In the genomic region with DNA sequence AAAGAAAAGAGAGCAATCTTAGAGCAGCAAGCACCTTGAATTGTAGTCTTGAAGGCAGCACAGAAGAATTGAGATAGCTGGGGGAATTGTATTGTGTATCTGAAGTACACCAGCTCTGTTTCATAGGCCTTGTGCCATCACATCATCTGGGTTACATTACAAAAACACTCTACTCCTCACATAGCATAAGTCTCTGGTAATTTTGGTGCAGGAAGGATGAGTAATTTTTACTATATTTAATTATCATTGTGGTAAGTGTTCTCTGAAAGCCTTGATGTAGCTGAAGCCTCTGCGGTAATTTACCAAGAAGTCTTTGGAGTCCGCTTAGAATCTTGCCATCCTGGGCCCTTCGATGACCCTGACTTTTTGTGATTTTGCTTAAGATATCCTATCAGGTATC, we compare ENCODE assay signal across 16 cellular contexts.
"Had no signal": no experiment of that assay in that cellular context is flagged by ENCODE, and none has a peak within 500 bp of the region (broad histone marks: within the 10 kb centered on the region; RNA-seq: fewer than 3 reads in every experiment).

No MANE protein-coding gene starts in this region.

- H3K9me3 ChIP-seq: lower lobe of right lung, right atrium auricular region, thyroid gland, uterus had no signal

- H3K4me3 ChIP-seq: dorsolateral prefrontal cortex, lower lobe of right lung, right atrium auricular region, skin epidermis, thyroid gland, uterus had no signal

- DNase-seq: activated CD4-positive, alpha-beta T cell treated with anti-CD3 and anti-CD28 coated beads for 48 hours; aorta; dorsolateral prefrontal cortex; foreskin melanocyte; head of caudate nucleus; left cardiac atrium; lower lobe of right lung; midbrain; posterior cingulate gyrus; stimulated activated CD4-positive, alpha-beta T cell treated with anti-CD3 and anti-CD28 coated beads, Interleukin-4, amount 100 ng/mL, for 4 hours; thyroid gland; uterus had no signal

- H3K27me3 ChIP-seq: dorsolateral prefrontal cortex, right atrium auricular region, thyroid gland, uterus had no signal

- H3K27ac Mint-ChIP-seq: activated naive CD4-positive, alpha-beta T cell treated with anti-CD3 and anti-CD28 coated beads, Interleukin-2, amount 50 U/mL, for 72 hours had no signal

- H3K27ac ChIP-seq: dorsolateral prefrontal cortex, lower lobe of right lung, right atrium auricular region, skin epidermis, thyroid gland, uterus, VCaP had no signal

- H3K4me1 ChIP-seq: lower lobe of right lung, right atrium auricular region, thyroid gland, uterus had no signal

- ATAC-seq: left cardiac atrium, lower lobe of right lung had no signal

- H3K36me3 ChIP-seq: lower lobe of right lung, right atrium auricular region, thyroid gland, uterus had no signal
